Comparison of ENCODE assay signal across 21 cellular contexts in genomic region chr14:105348945-105349699, GRCh38. TPM values are rescaled to one million over a fixed set of nuclear protein-coding genes. Genes with fewer than 3 reads are reported as not detected.
DNase-seq lines count a peak whose midpoint lies in the region; ATAC-seq, FAIRE-seq and TF ChIP-seq lines count a peak whose summit lies in the region.
"Had no signal": no experiment of that assay in that cellular context is flagged by ENCODE, and none has a peak within 500 bp of the region (broad histone marks: within the 10 kb centered on the region; RNA-seq: fewer than 3 reads in every experiment).

No MANE protein-coding gene starts in this region.

- H2BK15ac ChIP-seq in neuronal stem cell (ENCODE audit: low read length): no peak overlapping the region

- H4K8ac ChIP-seq in neuronal stem cell (ENCODE audit: low read depth, low read length): no peak overlapping the region

- no peak overlapping the region for H3K4me2 ChIP-seq in neuronal stem cell (ENCODE audit: insufficient read depth, low read length, poor library complexity, severe bottlenecking)
- H3K4me2 ChIP-seq: GM23338 had no signal

- H3K36me3 ChIP-seq in left ventricle myocardium inferior (peaks cover 7% of the 10 kb centered on the region), HEK293 (ENCODE audit: control insufficient read depth in 2 of 2, insufficient read depth in 1 of 2, low read length in 2 of 2) (no peaks in the 10 kb centered on the region; a peak in 1 of 3 replicates), neuronal stem cell (replicated peaks in 1 of 2; ENCODE audit: control insufficient read depth in 2 of 2, insufficient read depth in 2 of 2, low read length in 2 of 2) (no peaks in the 10 kb centered on the region), aorta (ENCODE audit: control insufficient read depth in 1 of 2, insufficient read depth in 2 of 2, low read length in 1 of 2) (no peaks in the 10 kb centered on the region), small intestine (ENCODE audit: control insufficient read depth in 2 of 2, insufficient read depth in 2 of 2, low read length in 2 of 2) (no peaks in the 10 kb centered on the region)
- H3K36me3 ChIP-seq: HAP-1 had no signal

- FAIRE-seq in small intestine (lab: Jason Lieb, UNC) (no peak), H54 (lab: Jason Lieb, UNC) (no peak)
- FAIRE-seq: A204.1, GM12891, GM18507 had no signal

- TF ChIP-seq CTCF in left ventricle myocardium inferior (IDR thresholded peaks at IDR 0.05; ENCODE audit: borderline replicate concordance) (no peak), HEK293 (tag by site-specific recombination; IDR thresholded peaks at IDR 0.05) (no peak)

- H3K27me3 ChIP-seq in right cardiac atrium (ENCODE audit: control insufficient read depth, insufficient read depth): no peaks in the 10 kb centered on the region
- no peaks in the 10 kb centered on the region for H3K27me3 ChIP-seq in left ventricle myocardium inferior (ENCODE audit: low read depth)
- no peaks in the 10 kb centered on the region for H3K27me3 ChIP-seq in neuronal stem cell (ENCODE audit: control insufficient read depth in 3 of 3, insufficient read depth in 3 of 3, low read depth in 1 of 3, low read length in 3 of 3)
- H3K27me3 ChIP-seq in aorta (ENCODE audit: control insufficient read depth in 1 of 2, insufficient read depth in 2 of 2, low read length in 1 of 2): no peaks in the 10 kb centered on the region
- no peaks in the 10 kb centered on the region for H3K27me3 ChIP-seq in small intestine (ENCODE audit: control insufficient read depth in 2 of 2, insufficient read depth in 2 of 2, low read length in 2 of 2)

- TF ChIP-seq POLR2A in H54 (IDR thresholded peaks at IDR 0.05; ENCODE audit: low read depth, low read length): no peak

- H3K14ac ChIP-seq in neuronal stem cell (ENCODE audit: low read length): peak overlapping the region; percentile 89

- peak overlapping the region; percentile 76 for H3K18ac ChIP-seq in neuronal stem cell (ENCODE audit: low read length)

- POLR2A ChIA-PET in HEK293 (lab: Yijun Ruan, JAX): no interaction called here

- H2AFZ ChIP-seq in neuronal stem cell (ENCODE audit: low read length): no peak overlapping the region
- H2AFZ ChIP-seq: GM23338 had no signal

- H3K4me3 ChIP-seq in right cardiac atrium (ENCODE audit: low read length): no peak overlapping the region
- H3K4me3 ChIP-seq in left ventricle myocardium inferior: no peak overlapping the region
- H3K4me3 ChIP-seq in HEK293 (ENCODE audit: low read depth, low read length): no peak overlapping the region
- H3K4me3 ChIP-seq in neuronal stem cell (ENCODE audit: low read length in 2 of 2): no peak overlapping the region
- H3K4me3 ChIP-seq in aorta (ENCODE audit: low read length in 2 of 2): no peak overlapping the region
- H3K4me3 ChIP-seq in small intestine (ENCODE audit: low read depth in 1 of 2, low read length in 2 of 2): no peak overlapping the region
- H3K4me3 ChIP-seq: GM23338, HAP-1 had no signal

- no peak overlapping the region for H3K23ac ChIP-seq in neuronal stem cell (ENCODE audit: low read depth, low read length, poor library complexity)

- H3K4me1 ChIP-seq in right cardiac atrium (ENCODE audit: control insufficient read depth, insufficient read depth, low read length): no peaks in the 10 kb centered on the region
- peaks cover 30% of the 10 kb centered on the region for H3K4me1 ChIP-seq in left ventricle myocardium inferior
- no peaks in the 10 kb centered on the region for H3K4me1 ChIP-seq in HEK293 (ENCODE audit: control insufficient read depth, insufficient read depth, low read length)
- peaks cover 0 to 3% of the 10 kb centered on the region in 2 donors for H3K4me1 ChIP-seq in neuronal stem cell (ENCODE audit: control insufficient read depth in 2 of 2, insufficient read depth in 1 of 2, low read depth in 1 of 2, low read length in 2 of 2)
- no peaks in the 10 kb centered on the region for H3K4me1 ChIP-seq in aorta (ENCODE audit: control insufficient read depth in 1 of 2, insufficient read depth in 2 of 2, low read length in 2 of 2)
- no peaks in the 10 kb centered on the region for H3K4me1 ChIP-seq in small intestine (ENCODE audit: control insufficient read depth in 2 of 2, insufficient read depth in 1 of 2, low read depth in 1 of 2, low read length in 1 of 2)
- H3K4me1 ChIP-seq: HAP-1 had no signal

- intact Hi-C loops in right cardiac atrium (cut with DNase I): no loop called here
- intact Hi-C loops in left ventricle myocardium inferior (cut with micrococcal nuclease): no loop called here
- intact Hi-C loops in aorta (cut with DNase I): no loop called here

- H2BK12ac ChIP-seq in neuronal stem cell (ENCODE audit: low read length): no peak overlapping the region

- H3K9me3 ChIP-seq in right cardiac atrium (ENCODE audit: control insufficient read depth, low read length) (no peaks in the 10 kb centered on the region), left ventricle myocardium inferior (replicated peaks) (no peaks in the 10 kb centered on the region), HEK293 (ENCODE audit: control insufficient read depth, insufficient read depth, low read depth, low read length) (peaks cover 2% of the 10 kb centered on the region; the same call in 1 of the 2 replicates), neuronal stem cell (replicated peaks in 1 of 2; ENCODE audit: control insufficient read depth in 2 of 2, insufficient read depth in 1 of 2, low read depth in 1 of 2, low read length in 2 of 2) (peaks cover 4 to 5% of the 10 kb centered on the region in 2 donors), aorta (ENCODE audit: control insufficient read depth, low read length) (no peaks in the 10 kb centered on the region), small intestine (ENCODE audit: control insufficient read depth, low read depth) (no peaks in the 10 kb centered on the region)
- H3K9me3 ChIP-seq: HAP-1 had no signal

- no peak overlapping the region for H3K4ac ChIP-seq in neuronal stem cell (ENCODE audit: low read length)

- peak in 2 of 3 donors; percentile 39 to 47 for DNase-seq in right cardiac atrium
- no peak for DNase-seq in left ventricle myocardium inferior
- no peak for DNase-seq in neuronal stem cell (ENCODE audit: low spot score)
- DNase-seq in aorta: peak in 1 of 2 donors; percentile 43
- DNase-seq in stimulated activated CD4-positive, alpha-beta T cell treated with anti-CD3 and anti-CD28 coated beads, Interleukin-4, amount 100 ng/mL, for 4 hours: no peak
- DNase-seq in small intestine: no peak
- DNase-seq in H54 (ENCODE audit: insufficient read length, low spot score): no peak
- DNase-seq: C1 segment of cervical spinal cord; Calu3; CD4-positive, alpha-beta memory T cell; COR-L47; DMS53; DMS79 treated with DMSO at 0.1 percent for 48 hours; GF-D8 had no signal

- H2BK5ac ChIP-seq in neuronal stem cell (ENCODE audit: low read length): no peak overlapping the region

- no peak overlapping the region for H4K91ac ChIP-seq in neuronal stem cell (ENCODE audit: low read depth, low read length, poor library complexity)

- CTCF ChIA-PET in HEK293 (lab: Yijun Ruan, JAX): no interaction called here

- ATAC-seq in right cardiac atrium (no peak), aorta (ENCODE audit: low FRiP score) (peak; percentile 8)
- ATAC-seq: GM23338 had no signal

- peak overlapping the region; percentile 12 for H3K9ac ChIP-seq in neuronal stem cell (ENCODE audit: low read depth, low read length, poor library complexity)

- no peak overlapping the region for H3K27ac ChIP-seq in right cardiac atrium (ENCODE audit: low read length)
- no peak overlapping the region for H3K27ac ChIP-seq in left ventricle myocardium inferior (replicated peaks)
- no peak overlapping the region for H3K27ac ChIP-seq in HEK293 (ENCODE audit: extremely low read depth, low read depth, low read length)
- H3K27ac ChIP-seq in neuronal stem cell (replicated peaks; ENCODE audit: low read length): no peak overlapping the region
- H3K27ac ChIP-seq in aorta (ENCODE audit: low read depth in 1 of 2, low read length in 2 of 2): no peak overlapping the region
- no peak overlapping the region for H3K27ac ChIP-seq in small intestine (ENCODE audit: low read depth in 1 of 2, low read length in 1 of 2)
- H3K27ac ChIP-seq: 22Rv1 had no signal

- no peak overlapping the region for H2AK5ac ChIP-seq in neuronal stem cell (ENCODE audit: low read depth, low read length)

- H2BK120ac ChIP-seq in neuronal stem cell (ENCODE audit: low read depth, low read length): no peak overlapping the region

- 91% methylated on average over 19 of the region's 19 CpGs for WGBS in right cardiac atrium
- no CpG with 5 or more reads among the region's 19 CpGs for WGBS in neuronal stem cell (ENCODE audit: extremely low coverage in 2 of 2, insufficient read length in 2 of 2, insufficient replicate concordance in 1 of 2), 2 donors
- 90 to 91% methylated on average over 19 of the region's 19 CpGs for WGBS in aorta, 2 donors
- 90 to 93% (median 91%) methylated on average over 17 to 19 of the region's 19 CpGs for WGBS in small intestine, 3 donors

- peaks cover 6% of the 10 kb centered on the region for H3K79me1 ChIP-seq in neuronal stem cell (ENCODE audit: low read depth, low read length)

TF ChIP-seq in HEK293, 187 proteins besides CTCF, POLR2A, EP300 and RAD21:
- no peak for TF ChIP-seq ZNF510 (tag by site-specific recombination; IDR thresholded peaks at IDR 0.05; ENCODE audit: insufficient replicate concordance)
- TF ChIP-seq ZFHX2 (tag by site-specific recombination; conservative IDR thresholded peaks at IDR 0.05): 0 out of 2 replicates have a peak, but pooled peaks have one; percentile 14

RNA-seq across cellular contexts. Expression of gene PACS2, which starts 34.6 kb away (rescaled TPM):
- total RNA-seq in right cardiac atrium: 10 to 100 TPM; 50.6 to 67.0 (median 64.4) TPM
- polyA plus RNA-seq in right cardiac atrium: 63.0 TPM
- total RNA-seq in left ventricle myocardium inferior: 64.0 TPM
- polyA plus RNA-seq in neuronal stem cell (2013, experiment 1 of 2): 33.5 TPM
- polyA plus RNA-seq in neuronal stem cell (2013, experiment 2 of 2): 32.3 TPM
- 10 to 100 TPM; 71.3 to 98.5 TPM for total RNA-seq in aorta
- 100 to 1,000 TPM in 1 of 2 donors, 10 to 100 TPM in 1; 17.2 to 140 TPM for polyA plus RNA-seq in aorta
- polyA plus RNA-seq in small intestine: 10 to 100 TPM; 35.4 to 45.6 (median 44.1) TPM

RNA-seq across cellular contexts. Expression of gene BRF1, which starts 48.3 kb away (rescaled TPM):
- 10 to 100 TPM; 18.1 to 21.1 (median 18.4) TPM for total RNA-seq in right cardiac atrium
- 17.9 TPM for polyA plus RNA-seq in right cardiac atrium
- 19.8 TPM for total RNA-seq in left ventricle myocardium inferior
- polyA plus RNA-seq in neuronal stem cell (2013, experiment 1 of 2): 14.0 TPM
- polyA plus RNA-seq in neuronal stem cell (2013, experiment 2 of 2): 14.3 TPM
- total RNA-seq in aorta: 10 to 100 TPM; 25.2 to 44.3 TPM
- polyA plus RNA-seq in aorta: 10 to 100 TPM in 1 of 2 donors, 1 to 10 TPM in 1; 7.1 to 34.1 TPM
- 10 to 100 TPM; 18.4 to 28.0 (median 20.3) TPM for polyA plus RNA-seq in small intestine

RNA-seq across cellular contexts. Expression of gene TEX22, which starts 49.2 kb away (rescaled TPM):
- total RNA-seq in right cardiac atrium (1 to 10 TPM in 2 of 4 donors, under 1 TPM in 2; 0.46 to 1.9 (median 1.00) TPM), left ventricle myocardium inferior (0.99 TPM), aorta (1 to 10 TPM; 1.2 to 2.1 TPM)
- polyA plus RNA-seq in right cardiac atrium (0.05 TPM), aorta (under 1 TPM; 0.18 to 0.38 TPM), small intestine (under 1 TPM in 1 of 3 donors, not detected in 2; 0.22 TPM)
- polyA plus RNA-seq in neuronal stem cell (2013, experiment 1 of 2): 0.21 TPM
- 0.21 TPM for polyA plus RNA-seq in neuronal stem cell (2013, experiment 2 of 2)
- polyA plus RNA-seq: CD4-positive, alpha-beta memory T cell had no signal

Comparison
In these comparisons a context has a peak if more than half of its experiments do, and no peak if none do; other contexts are left out.
1. DNase-seq: peak in right cardiac atrium (2 of 3); none in left ventricle myocardium inferior (single experiment), neuronal stem cell (single experiment), stimulated activated CD4-positive, alpha-beta T cell treated with anti-CD3 and anti-CD28 coated beads, Interleukin-4, amount 100 ng/mL, for 4 hours (0 of 2), small intestine (single experiment) and H54 (single experiment).